1 cellular context compared by ENCODE assay signal in genomic region chr7:150824379-150825177, GRCh38.
TF ChIP-seq lines count a peak whose summit lies in the region.

No MANE protein-coding gene starts in this region.

TF ChIP-seq in K562, 482 proteins besides CTCF, POLR2A, EP300 and RAD21 (continued from another document and continues in another):
- TF ChIP-seq NKRF (IDR thresholded peaks at IDR 0.05; ENCODE audit: borderline replicate concordance) = no peak
- TF ChIP-seq PML (IDR thresholded peaks at IDR 0.05; ENCODE audit: low read length) = no peak
- TF ChIP-seq CBX3 (IDR thresholded peaks at IDR 0.05; ENCODE audit: borderline replicate concordance in 1 of 2, low read length in 2 of 2) = no peak
- peak; percentile 76 for TF ChIP-seq L3MBTL2 (IDR thresholded peaks at IDR 0.05)
- TF ChIP-seq ZNF778 (CRISPR knock-in tag; IDR thresholded peaks at IDR 0.05) = no peak
- no peak for TF ChIP-seq BRD9 (IDR thresholded peaks at IDR 0.05; ENCODE audit: low read depth, partially characterized antibody)
- no peak for TF ChIP-seq CHD1 (IDR thresholded peaks at IDR 0.05; ENCODE audit: low read length)
- no peak for TF ChIP-seq RERE (CRISPR knock-in tag; IDR thresholded peaks at IDR 0.05; ENCODE audit: borderline replicate concordance)
- 0 out of 2 replicates have a peak, but pooled peaks have one; percentile 27 for TF ChIP-seq ZNF644 (tag; IDR thresholded peaks at IDR 0.05; ENCODE audit: low read depth)
- no peak for TF ChIP-seq CHCHD3 (CRISPR knock-in tag; IDR thresholded peaks at IDR 0.05)
- TF ChIP-seq NCOA1 (IDR thresholded peaks at IDR 0.05; ENCODE audit: low read depth) = no peak
- TF ChIP-seq ZNF354B (CRISPR knock-in tag; IDR thresholded peaks at IDR 0.05) = no peak
- no peak for TF ChIP-seq SLC30A9 (CRISPR knock-in tag; IDR thresholded peaks at IDR 0.05)
- TF ChIP-seq MEIS2 (IDR thresholded peaks at IDR 0.05; ENCODE audit: partially characterized antibody) = no peak
- TF ChIP-seq USF1 (CRISPR knock-in tag; IDR thresholded peaks at IDR 0.05) = no peak
- TF ChIP-seq TCF7L2 (IDR thresholded peaks at IDR 0.05; ENCODE audit: low read depth, low read length) = no peak
- TF ChIP-seq ETV6 (IDR thresholded peaks at IDR 0.05; ENCODE audit: borderline replicate concordance in 1 of 2, low read depth in 2 of 2, low read length in 1 of 2) = no peak
- no peak for TF ChIP-seq ETV6 (CRISPR knock-in tag; IDR thresholded peaks at IDR 0.05; ENCODE audit: borderline replicate concordance)
- no peak for TF ChIP-seq E2F1 (CRISPR knock-in tag; IDR thresholded peaks at IDR 0.05)
- no peak for TF ChIP-seq MIER1 (IDR thresholded peaks at IDR 0.05; ENCODE audit: low read depth)
- TF ChIP-seq PBX2 (CRISPR knock-in tag; IDR thresholded peaks at IDR 0.05; ENCODE audit: low read depth) = peak; percentile 95
- TF ChIP-seq PBX2 (tag; conservative IDR thresholded peaks at IDR 0.05; ENCODE audit: low read depth) = peak; percentile 97
- no peak for TF ChIP-seq GABPB1 (CRISPR knock-in tag; IDR thresholded peaks at IDR 0.05)
- no peak for TF ChIP-seq OTX1 (CRISPR knock-in tag; IDR thresholded peaks at IDR 0.05)
- TF ChIP-seq HMGN3 (IDR thresholded peaks at IDR 0.05; ENCODE audit: borderline replicate concordance, extremely low read depth, insufficient read length, low read depth, low read length) = no peak
- TF ChIP-seq THAP7 (CRISPR knock-in tag; IDR thresholded peaks at IDR 0.05) = no peak
- no peak for TF ChIP-seq ELF2 (CRISPR knock-in tag; IDR thresholded peaks at IDR 0.05)
- no peak for TF ChIP-seq CBFA2T2 (conservative IDR thresholded peaks at IDR 0.05)
- no peak for TF ChIP-seq E2F4 (CRISPR knock-in tag; IDR thresholded peaks at IDR 0.05; ENCODE audit: low read depth)
- peak; percentile 78; the same call in 1 of the 2 replicates for TF ChIP-seq MBD2 (IDR thresholded peaks at IDR 0.05; ENCODE audit: borderline replicate concordance, low read depth)
- peak; percentile 100 for TF ChIP-seq ESRRA (IDR thresholded peaks at IDR 0.05; ENCODE audit: borderline replicate concordance, low read depth)
- peak; percentile 57 to 68 for TF ChIP-seq NRF1 (conservative IDR thresholded peaks at IDR 0.05 in 1 of 2, IDR thresholded peaks at IDR 0.05 in 1 of 2)
- TF ChIP-seq CLOCK (CRISPR knock-in tag; IDR thresholded peaks at IDR 0.05; ENCODE audit: borderline replicate concordance) = no peak
- TF ChIP-seq ASH1L (IDR thresholded peaks at IDR 0.05; ENCODE audit: borderline replicate concordance, low read depth, partially characterized antibody) = peak; percentile 64
- TF ChIP-seq FOXJ2 (tag; IDR thresholded peaks at IDR 0.05) = no peak
- TF ChIP-seq ZNF184 (CRISPR knock-in tag; IDR thresholded peaks at IDR 0.05) = no peak
- no peak for TF ChIP-seq KLF6 (CRISPR knock-in tag; IDR thresholded peaks at IDR 0.05; ENCODE audit: borderline replicate concordance)
- TF ChIP-seq GABPA (tag; conservative IDR thresholded peaks at IDR 0.05; ENCODE audit: low read depth) = no peak
